In the genomic region with DNA sequence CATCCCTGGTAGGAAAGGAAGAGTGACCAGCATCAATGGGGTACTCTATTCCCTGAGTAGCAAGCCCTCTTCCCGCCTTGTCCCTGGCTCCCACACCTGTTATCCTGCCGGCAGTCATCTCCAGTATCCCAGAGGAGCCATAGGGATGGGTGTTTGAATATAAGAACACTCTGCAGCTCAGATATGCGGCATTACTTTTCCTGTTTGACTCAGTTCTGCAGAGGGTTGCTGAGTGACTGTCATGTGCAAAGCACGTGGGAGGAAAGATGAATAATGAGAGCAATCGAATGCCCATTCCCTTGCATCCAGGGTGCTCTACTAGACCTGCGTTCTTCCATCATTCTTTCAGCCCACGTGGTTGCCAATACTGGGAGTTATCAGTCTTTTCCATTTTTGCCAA, we compare ENCODE assay signal across 16 cellular contexts.
DNase-seq lines count a peak whose midpoint lies in the region; ATAC-seq, FAIRE-seq and TF ChIP-seq lines count a peak whose summit lies in the region.
"Had no signal": no experiment of that assay in that cellular context is flagged by ENCODE, and none has a peak within 500 bp of the region (broad histone marks: within the 10 kb centered on the region; RNA-seq: fewer than 3 reads in every experiment).

No MANE protein-coding gene starts in this region.

- TF ChIP-seq POLR2A in GM12878 (IDR thresholded peaks at IDR 0.05; ENCODE audit: low read depth, low read length), result no peak

- WGBS in GM12878 (ENCODE audit: insufficient coverage, insufficient replicate concordance, low lambda C conversion rate, missing lambda C conversion rate), result 37% methylated on average over 7 of the region's 7 CpGs

- no peak for TF ChIP-seq CTCF in GM12878 (IDR thresholded peaks at IDR 0.05 in 2 of 3, conservative IDR thresholded peaks at IDR 0.05 in 1 of 3; ENCODE audit: control insufficient read depth in 2 of 3, extremely low read depth in 1 of 3, insufficient read depth in 1 of 3, low read depth in 3 of 3, low read length in 3 of 3)

- no peak for TF ChIP-seq EP300 in GM12878 (IDR thresholded peaks at IDR 0.05; ENCODE audit: borderline replicate concordance in 1 of 2, control insufficient read depth in 1 of 2, low read depth in 2 of 2, low read length in 2 of 2)

- peak overlapping the region; percentile 74 for H3K27ac Mint-ChIP-seq in stimulated activated memory B cell treated with anti-CD40 and anti-IgM and Interleukin-4, amounts not matched to agents 10 μg/mL and 1 μg/mL and 100 μg/mL, for 72 hours
- H3K27ac Mint-ChIP-seq: H9 had no signal

- H3K4me3 Mint-ChIP-seq in stimulated activated memory B cell treated with anti-CD40 and anti-IgM and Interleukin-4, amounts not matched to agents 10 μg/mL and 1 μg/mL and 100 μg/mL, for 72 hours, result no peak overlapping the region
- H3K4me3 Mint-ChIP-seq: H9 had no signal

- H3K4me1 ChIP-seq in GM12878 (ENCODE audit: control insufficient read depth, insufficient read depth, low read length), result peaks cover 39% of the 10 kb centered on the region

- TF ChIP-seq RAD21 in GM12878 (IDR thresholded peaks at IDR 0.05; ENCODE audit: insufficient read depth, low read depth, low read length), result no peak

- peaks cover 3% of the 10 kb centered on the region; the same call in 1 of the 2 replicates for H4K20me1 ChIP-seq in GM12878 (ENCODE audit: control insufficient read depth, insufficient read depth)

- no peaks in the 10 kb centered on the region for H3K27me3 ChIP-seq in GM12878 (replicated peaks in 1 of 2; ENCODE audit: control insufficient read depth in 2 of 2, insufficient read depth in 2 of 2, low read length in 1 of 2)
- H3K27me3 ChIP-seq: cardiac muscle cell had no signal

- no peak overlapping the region for H3K9ac ChIP-seq in GM12878 (ENCODE audit: control insufficient read depth, insufficient read depth, low read length)

- FAIRE-seq in GM12878 (lab: Jason Lieb, UNC), result no peak

- H3K9me3 ChIP-seq in GM12878 (replicated peaks; ENCODE audit: control insufficient read depth, insufficient read depth, low read length), result no peaks in the 10 kb centered on the region

- peak overlapping the region; percentile 67; the same call in 1 of the 2 replicates for H3K27ac ChIP-seq in GM12878 (ENCODE audit: control insufficient read depth, insufficient read depth)
- H3K27ac ChIP-seq: cardiac muscle cell, epithelial cell of prostate had no signal

- RAD21 ChIA-PET in GM12878 (lab: Charles Lee; ENCODE audit: unreplicated experiment), result interaction anchor here (1.7 kb wide), 1 partner anchor 59 kb away, joined by 4 read pairs; no protein-coding TSS in a partner anchor

- peaks cover 47% of the 10 kb centered on the region for H3K79me2 ChIP-seq in GM12878 (ENCODE audit: control insufficient read depth, insufficient read depth, low read length)

- H3K4me2 ChIP-seq in GM12878 (ENCODE audit: control insufficient read depth, insufficient read depth), result peak overlapping the region; percentile 21; the same call in 1 of the 2 replicates

- peaks cover 93% of the 10 kb centered on the region for H3K4me1 Mint-ChIP-seq in stimulated activated memory B cell treated with anti-CD40 and anti-IgM and Interleukin-4, amounts not matched to agents 10 μg/mL and 1 μg/mL and 100 μg/mL, for 72 hours

- intact Hi-C loops in GM12878 (cut with micrococcal nuclease; ENCODE audit: unreplicated experiment), result no loop called here

- no peaks in the 10 kb centered on the region for H3K27me3 Mint-ChIP-seq in stimulated activated memory B cell treated with anti-CD40 and anti-IgM and Interleukin-4, amounts not matched to agents 10 μg/mL and 1 μg/mL and 100 μg/mL, for 72 hours

- H3K36me3 ChIP-seq in GM12878 (ENCODE audit: control insufficient read depth in 2 of 2, insufficient read depth in 2 of 2, low read length in 1 of 2), result peaks cover 3 to 11% of the 10 kb centered on the region in 2 experiments; a peak in 3 of 4 replicates
- H3K36me3 ChIP-seq: cardiac muscle cell had no signal

- ATAC-seq in GM12878 (no peak), GM21515 (IDR thresholded peaks at IDR 0.05; ENCODE audit: unreplicated experiment) (no peak), GM19397 (IDR thresholded peaks at IDR 0.05; ENCODE audit: unreplicated experiment) (no peak)
- ATAC-seq in stimulated activated memory B cell treated with anti-CD40 and anti-IgM and Interleukin-4, amounts not matched to agents 10 μg/mL and 1 μg/mL and 100 μg/mL, for 72 hours, result no peak

- in situ Hi-C loops in SK-MEL-5 (cut with HindIII; ENCODE audit: low pct_unique_long_range_greater_than_20kb, low sequenced_read_pairs) (no loop called here), GM12878 (cut with MboI) (no loop called here)

- H3K9me3 Mint-ChIP-seq in stimulated activated memory B cell treated with anti-CD40 and anti-IgM and Interleukin-4, amounts not matched to agents 10 μg/mL and 1 μg/mL and 100 μg/mL, for 72 hours, result no peaks in the 10 kb centered on the region
- H3K9me3 Mint-ChIP-seq: H9 had no signal

- peak; percentile 24 for DNase-seq in activated naive CD4-positive, alpha-beta T cell treated with Interleukin-2 at 50 U/mL for 16 hours
- no peak for DNase-seq in activated naive CD4-positive, alpha-beta T cell (lab: John Stamatoyannopoulos, UW)
- DNase-seq in SK-MEL-5 (ENCODE audit: low read depth, low spot score) (peak; percentile 52), GM12878 (ENCODE audit: low read depth, low spot score) (no peak), dermis blood vessel endothelial cell (no peak)
- DNase-seq: DMS79 treated with DMSO at 0.1 percent for 48 hours, H9, NCI-H1105, RPMI8226, T1000 had no signal

- BruUV-seq in GM12878 (replicated peaks; lab: Mats Ljungman, UMichigan), result no TSS peak

- H3K4me3 ChIP-seq in GM12878, result no peak overlapping the region
- H3K4me3 ChIP-seq: cardiac muscle cell, lung had no signal

- no peak overlapping the region for H2AFZ ChIP-seq in GM12878 (ENCODE audit: control insufficient read depth, low read depth, low read length)

- CTCF ChIA-PET in GM12878 (lab: Yijun Ruan, JAX), result interaction anchor here (0.5 to 1.6 kb wide), 2 partner anchors 9 to 59 kb away, joined by 3 to 4 read pairs; no protein-coding TSS in a partner anchor

- SMC1A ChIA-PET in GM12878 (lab: Charles Lee; ENCODE audit: uncharacterized antibody, unreplicated experiment), result interaction anchor here (1.1 to 2.0 kb wide), 3 partner anchors 28 to 60 kb away, joined by 3 to 7 read pairs (median 3); no protein-coding TSS in a partner anchor

- H3K36me3 Mint-ChIP-seq in stimulated activated memory B cell treated with anti-CD40 and anti-IgM and Interleukin-4, amounts not matched to agents 10 μg/mL and 1 μg/mL and 100 μg/mL, for 72 hours, result peaks cover 18% of the 10 kb centered on the region

- POLR2A ChIA-PET in GM12878 (lab: Charles Lee), result no interaction called here

TF ChIP-seq in GM12878, 131 proteins besides CTCF, POLR2A, EP300 and RAD21:
- TF ChIP-seq PAX5 (IDR thresholded peaks at IDR 0.05; ENCODE audit: borderline replicate concordance, low read depth, low read length), result no peak
- no peak for TF ChIP-seq RFX5 (IDR thresholded peaks at IDR 0.05; ENCODE audit: low read depth, low read length)
- TF ChIP-seq, protein P1, sequence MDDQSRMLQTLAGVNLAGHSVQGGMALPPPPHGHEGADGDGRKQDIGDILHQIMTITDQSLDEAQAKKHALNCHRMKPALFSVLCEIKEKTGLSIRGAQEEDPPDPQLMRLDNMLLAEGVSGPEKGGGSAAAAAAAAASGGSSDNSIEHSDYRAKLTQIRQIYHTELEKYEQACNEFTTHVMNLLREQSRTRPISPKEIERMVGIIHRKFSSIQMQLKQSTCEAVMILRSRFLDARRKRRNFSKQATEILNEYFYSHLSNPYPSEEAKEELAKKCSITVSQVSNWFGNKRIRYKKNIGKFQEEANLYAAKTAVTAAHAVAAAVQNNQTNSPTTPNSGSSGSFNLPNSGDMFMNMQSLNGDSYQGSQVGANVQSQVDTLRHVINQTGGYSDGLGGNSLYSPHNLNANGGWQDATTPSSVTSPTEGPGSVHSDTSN (IDR thresholded peaks at IDR 0.05; ENCODE audit: insufficient replicate concordance, low read depth, low read length), result peak; percentile 57
- TF ChIP-seq, protein P2, sequence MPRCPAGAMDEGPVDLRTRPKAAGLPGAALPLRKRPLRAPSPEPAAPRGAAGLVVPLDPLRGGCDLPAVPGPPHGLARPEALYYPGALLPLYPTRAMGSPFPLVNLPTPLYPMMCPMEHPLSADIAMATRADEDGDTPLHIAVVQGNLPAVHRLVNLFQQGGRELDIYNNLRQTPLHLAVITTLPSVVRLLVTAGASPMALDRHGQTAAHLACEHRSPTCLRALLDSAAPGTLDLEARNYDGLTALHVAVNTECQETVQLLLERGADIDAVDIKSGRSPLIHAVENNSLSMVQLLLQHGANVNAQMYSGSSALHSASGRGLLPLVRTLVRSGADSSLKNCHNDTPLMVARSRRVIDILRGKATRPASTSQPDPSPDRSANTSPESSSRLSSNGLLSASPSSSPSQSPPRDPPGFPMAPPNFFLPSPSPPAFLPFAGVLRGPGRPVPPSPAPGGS (IDR thresholded peaks at IDR 0.05; ENCODE audit: borderline replicate concordance, insufficient read depth, low read depth, low read length, poor library complexity, severe bottlenecking), result peak; percentile 40
- TF ChIP-seq BHLHE40 (IDR thresholded peaks at IDR 0.05; ENCODE audit: borderline replicate concordance in 1 of 2, low read depth in 2 of 2, low read length in 1 of 2), result peak in 1 of 2 experiments; percentile 10; a peak in 1 of 4 replicates
- peak; percentile 55; the same call in 1 of the 2 replicates for TF ChIP-seq EED (IDR thresholded peaks at IDR 0.05; ENCODE audit: low read depth)
- TF ChIP-seq, protein P3, sequence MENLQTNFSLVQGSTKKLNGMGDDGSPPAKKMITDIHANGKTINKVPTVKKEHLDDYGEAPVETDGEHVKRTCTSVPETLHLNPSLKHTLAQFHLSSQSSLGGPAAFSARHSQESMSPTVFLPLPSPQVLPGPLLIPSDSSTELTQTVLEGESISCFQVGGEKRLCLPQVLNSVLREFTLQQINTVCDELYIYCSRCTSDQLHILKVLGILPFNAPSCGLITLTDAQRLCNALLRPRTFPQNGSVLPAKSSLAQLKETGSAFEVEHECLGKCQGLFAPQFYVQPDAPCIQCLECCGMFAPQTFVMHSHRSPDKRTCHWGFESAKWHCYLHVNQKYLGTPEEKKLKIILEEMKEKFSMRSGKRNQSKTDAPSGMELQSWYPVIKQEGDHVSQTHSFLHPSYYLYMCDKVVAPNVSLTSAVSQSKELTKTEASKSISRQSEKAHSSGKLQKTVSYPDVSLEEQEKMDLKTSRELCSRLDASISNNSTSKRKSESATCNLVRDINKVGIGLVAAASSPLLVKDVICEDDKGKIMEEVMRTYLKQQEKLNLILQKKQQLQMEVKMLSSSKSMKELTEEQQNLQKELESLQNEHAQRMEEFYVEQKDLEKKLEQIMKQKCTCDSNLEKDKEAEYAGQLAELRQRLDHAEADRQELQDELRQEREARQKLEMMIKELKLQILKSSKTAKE (IDR thresholded peaks at IDR 0.05; ENCODE audit: low read depth, poor library complexity, severe bottlenecking), result no peak
TF ChIP-seq in GM12878: peak in this region for 4.

Comparison
In these comparisons a context has a peak if more than half of its experiments do, and no peak if none do; other contexts are left out.
1. DNase-seq: peak in activated naive CD4-positive, alpha-beta T cell treated with Interleukin-2 at 50 U/mL for 16 hours (single experiment) and SK-MEL-5 (single experiment); none in activated naive CD4-positive, alpha-beta T cell (0 of 4), GM12878 (single experiment) and dermis blood vessel endothelial cell (single experiment).